In the genomic region with DNA sequence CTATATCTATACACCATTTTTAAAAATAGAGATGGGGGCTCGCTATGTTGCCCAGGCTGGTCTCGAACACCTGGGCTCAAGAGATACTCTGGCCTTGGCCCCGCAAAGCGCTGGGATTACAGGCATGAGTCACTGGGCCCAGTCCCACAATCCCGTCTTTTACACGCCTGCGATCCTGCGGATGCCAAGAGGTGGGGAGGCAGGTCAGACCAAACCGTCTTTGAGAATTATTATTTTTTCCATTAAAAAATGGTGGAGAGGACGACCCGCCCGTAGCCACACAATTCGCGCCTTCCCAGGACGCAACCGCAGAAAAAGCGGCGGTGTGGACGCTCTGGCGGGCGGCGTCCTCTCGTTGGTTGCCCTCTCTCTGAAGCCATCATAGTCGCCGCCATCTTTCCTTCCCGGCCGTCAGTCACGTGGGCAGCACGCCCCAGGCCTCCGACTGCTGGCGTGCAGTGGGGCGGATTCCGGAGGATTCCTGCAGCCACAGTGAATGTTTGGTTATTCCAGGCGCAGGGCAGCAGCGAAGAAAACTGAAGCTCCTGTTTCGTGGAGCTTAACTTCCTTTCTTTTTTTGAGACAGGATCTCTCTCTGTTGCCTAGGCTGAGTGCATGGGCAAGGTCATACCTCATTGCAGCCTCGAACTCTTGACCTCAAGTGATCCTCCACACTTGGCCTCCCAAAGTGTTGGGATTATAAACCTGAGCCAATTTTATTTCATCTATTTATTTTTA, we compare ENCODE assay signal across 7 cellular contexts. TPM values are rescaled to one million over a fixed set of nuclear protein-coding genes. Genes with fewer than 3 reads are reported as not detected.
DNase-seq lines count a peak whose midpoint lies in the region; ATAC-seq and TF ChIP-seq lines count a peak whose summit lies in the region.

No MANE protein-coding gene starts in this region.

- CTCF ChIA-PET in IMR-90 (lab: Yijun Ruan, JAX), result no interaction called here

- ATAC-seq in IMR-90 (ENCODE audit: low read depth), result peak; percentile 100
- ATAC-seq in activated naive CD4-positive, alpha-beta T cell treated with anti-CD3 and anti-CD28 coated beads, Interleukin-2, amount 50 U/mL, for 72 hours, result peak; percentile 83 to 94

- H3K18ac ChIP-seq in IMR-90 (ENCODE audit: low read depth, low read length), result peak overlapping the region; percentile 77

- H3K27me3 ChIP-seq in IMR-90 (ENCODE audit: control insufficient read depth, insufficient read depth, low read length), result no peaks in the 10 kb centered on the region

- H3K27ac ChIP-seq in IMR-90 (ENCODE audit: insufficient read depth, low read length) (peak overlapping the region; percentile 87), substantia nigra (ENCODE audit: low read depth, low read length, poor library complexity, severe bottlenecking) (peak overlapping the region; percentile 80)

- dilution Hi-C loops in IMR-90 (cut with HindIII; ENCODE audit: low sequenced_read_pairs, unreplicated experiment), result no loop called here

- 5% methylated on average over 20 of the region's 37 CpGs; no CpG with 5 or more reads in 1 of the 2 experiments for WGBS in IMR-90 (ENCODE audit: extremely low coverage in 2 of 2, insufficient read length in 1 of 2), 2 experiments

- peak overlapping the region; percentile 81 for H3K56ac ChIP-seq in IMR-90 (ENCODE audit: extremely low read depth, insufficient read depth, low read length)

- H2AK5ac ChIP-seq in IMR-90 (ENCODE audit: low read depth, low read length), result peak overlapping the region; percentile 83

- peak overlapping the region; percentile 98 for H3K14ac ChIP-seq in IMR-90 (replicated peaks; ENCODE audit: low read depth, low read length)

- H3K79me1 ChIP-seq in IMR-90 (ENCODE audit: low read depth in 1 of 2, low read length in 2 of 2), result no peaks in the 10 kb centered on the region; a peak in 1 of 4 replicates

- POLR2A ChIA-PET in IMR-90 (lab: Charles Lee; ENCODE audit: unreplicated experiment), result no interaction called here

- in situ Hi-C loops in GM18951 (cut with MboI; ENCODE audit: low sequenced_read_pairs, unreplicated experiment), result no loop called here
- in situ Hi-C loops in IMR-90 (cut with MboI; ENCODE audit: low sequenced_read_pairs), result no loop called here
- in situ Hi-C loops in SK-MEL-5 (cut with HindIII; ENCODE audit: low pct_unique_long_range_greater_than_20kb, low sequenced_read_pairs), result no loop called here

- H2BK5ac ChIP-seq in IMR-90 (ENCODE audit: low read depth, low read length, poor library complexity, severe bottlenecking), result peak overlapping the region; percentile 92

- H4K5ac ChIP-seq in IMR-90 (ENCODE audit: low read depth, low read length), result peak overlapping the region; percentile 96

- H2BK15ac ChIP-seq in IMR-90 (ENCODE audit: low read depth, low read length), result no peak overlapping the region; the same call in 2 of the 3 replicates

- peak overlapping the region; percentile 93 for H4K91ac ChIP-seq in IMR-90 (ENCODE audit: insufficient read depth, low read depth, low read length)

- intact Hi-C loops in IMR-90 (cut with micrococcal nuclease), result loop anchor here (2.0 to 10.0 kb wide), 3 partner anchors 30 to 252 kb away; a partner anchor contains a TSS

- no peaks in the 10 kb centered on the region; the same call in 1 of the 2 replicates for H3K9me1 ChIP-seq in IMR-90 (ENCODE audit: insufficient read depth, low read length)

- DNase-seq in IMR-90 (peak; percentile 90), SK-MEL-5 (ENCODE audit: low read depth, low spot score) (peak; percentile 96), glomerular visceral epithelial cell (ENCODE audit: extremely low spot score) (peak; percentile 82), occipital lobe (lab: John Stamatoyannopoulos, UW) (peak; percentile 79), substantia nigra (lab: John Stamatoyannopoulos, UW) (peak; percentile 36 to 92 (median 84))
- peak; percentile 65 to 66 for DNase-seq in activated naive CD4-positive, alpha-beta T cell treated with anti-CD3 and anti-CD28 coated beads, Interleukin-2, amount 50 U/mL, for 72 hours (ENCODE audit: low spot score in 2 of 2)

- H2AFZ ChIP-seq in IMR-90 (replicated peaks; ENCODE audit: low read length, poor library complexity), result peak overlapping the region; percentile 91

- peak overlapping the region; percentile 95 to 99 for H4K8ac ChIP-seq in IMR-90 (ENCODE audit: low read depth in 2 of 2, low read length in 2 of 2)

- H4K20me1 ChIP-seq in IMR-90 (ENCODE audit: insufficient read depth, low read length), result no peaks in the 10 kb centered on the region

- no peaks in the 10 kb centered on the region for H3K9me3 Mint-ChIP-seq in activated naive CD4-positive, alpha-beta T cell treated with anti-CD3 and anti-CD28 coated beads, Interleukin-2, amount 50 U/mL, for 72 hours

- TF ChIP-seq RAD21 in IMR-90 (IDR thresholded peaks at IDR 0.05; ENCODE audit: low read length), result no peak

- H3K4ac ChIP-seq in IMR-90 (ENCODE audit: low read depth, low read length), result peak overlapping the region; percentile 97

- H2BK120ac ChIP-seq in IMR-90 (ENCODE audit: low read depth, low read length), result peak overlapping the region; percentile 48

- no TSS peak for BruUV-seq in IMR-90 (replicated peaks; lab: Mats Ljungman, UMichigan)

- TF ChIP-seq POLR2A in GM18951 (IDR thresholded peaks at IDR 0.05; ENCODE audit: extremely low read depth, insufficient read depth, insufficient read length) (peak; percentile 64), IMR-90 (IDR thresholded peaks at IDR 0.05; ENCODE audit: low read depth, low read length) (no peak)

- H3K4me3 ChIP-seq in IMR-90 (ENCODE audit: insufficient read depth, low read depth, low read length), result peak overlapping the region; percentile 33

- peak overlapping the region; percentile 53; the same call in 1 of the 2 replicates for H2BK20ac ChIP-seq in IMR-90 (ENCODE audit: low read depth, low read length)

- peak overlapping the region; percentile 50 to 74 for H3K27ac Mint-ChIP-seq in activated naive CD4-positive, alpha-beta T cell treated with anti-CD3 and anti-CD28 coated beads, Interleukin-2, amount 50 U/mL, for 72 hours

- H3K36me3 Mint-ChIP-seq in activated naive CD4-positive, alpha-beta T cell treated with anti-CD3 and anti-CD28 coated beads, Interleukin-2, amount 50 U/mL, for 72 hours, result no peaks in the 10 kb centered on the region

- no peaks in the 10 kb centered on the region for H3K4me1 ChIP-seq in IMR-90 (ENCODE audit: control insufficient read depth, insufficient read depth, low read length)

- no peaks in the 10 kb centered on the region for H3K36me3 ChIP-seq in IMR-90 (ENCODE audit: control insufficient read depth, insufficient read depth, low read length)

- peak overlapping the region; percentile 88 for H2AK9ac ChIP-seq in IMR-90 (replicated peaks; ENCODE audit: low read depth, low read length, poor library complexity)

- peak overlapping the region; percentile 82 for H3K4me2 ChIP-seq in IMR-90 (ENCODE audit: low read depth, low read length)

- peak overlapping the region; percentile 71 for H3K9ac ChIP-seq in IMR-90 (ENCODE audit: low read depth, low read length)

- no peaks in the 10 kb centered on the region for H3K9me3 ChIP-seq in IMR-90 (ENCODE audit: control insufficient read depth, insufficient read depth, low read length)

- no peak for TF ChIP-seq CTCF in IMR-90 (conservative IDR thresholded peaks at IDR 0.05; ENCODE audit: low read depth, low read length)

- peak overlapping the region; percentile 93 for H3K23ac ChIP-seq in IMR-90 (ENCODE audit: low read depth, low read length)

RNA-seq across cellular contexts. Expression of a gene that starts 9.9 kb away (rescaled TPM):
- total RNA-seq in IMR-90 (2012; rRNA removed) (35.0 and 36.4 TPM in 2 replicates), occipital lobe (8.4 TPM)
- polyA plus RNA-seq in IMR-90 (2012; rRNA removed), result 34.5 and 35.0 TPM in 2 replicates
- polyA plus RNA-seq in IMR-90 (2012; cell fraction: cytosol; rRNA removed), result 21.0 and 41.2 TPM in 2 replicates
- 49.9 and 59.2 TPM in 2 replicates for polyA plus RNA-seq in IMR-90 (2012; cell fraction: nucleus; rRNA removed; ENCODE audit: low replicate concordance)
- total RNA-seq in SK-MEL-5 (2014; rRNA removed; shearing (Covaris generic)), result 37.3 and 45.2 TPM in 2 replicates
- 48.3 and 61.3 TPM in 2 replicates for polyA plus RNA-seq in SK-MEL-5 (2015; cell fraction: cytosol; rRNA removed)
- 49.8 and 54.2 TPM in 2 replicates for polyA plus RNA-seq in SK-MEL-5 (2015; cell fraction: nucleus; rRNA removed)
- 10 to 100 TPM in 1 of 2 donors, 1 to 10 TPM in 1; 3.7 to 11.1 TPM for total RNA-seq in activated naive CD4-positive, alpha-beta T cell treated with anti-CD3 and anti-CD28 coated beads, Interleukin-2, amount 50 U/mL, for 72 hours

RNA-seq across cellular contexts. Expression of a gene that starts 15.2 kb away (rescaled TPM):
- total RNA-seq in IMR-90 (2012; rRNA removed), result 3.3 and 4.5 TPM in 2 replicates
- polyA plus RNA-seq in IMR-90 (2012; rRNA removed), result 16.2 and 17.7 TPM in 2 replicates
- polyA plus RNA-seq in IMR-90 (2012; cell fraction: cytosol; rRNA removed), result 11.9 and 20.8 TPM in 2 replicates
- 49.4 and 99.1 TPM in 2 replicates for polyA plus RNA-seq in IMR-90 (2012; cell fraction: nucleus; rRNA removed; ENCODE audit: low replicate concordance)
- 13.1 and 16.6 TPM in 2 replicates for total RNA-seq in SK-MEL-5 (2014; rRNA removed; shearing (Covaris generic))
- polyA plus RNA-seq in SK-MEL-5 (2015; cell fraction: cytosol; rRNA removed), result 25.1 and 30.9 TPM in 2 replicates
- polyA plus RNA-seq in SK-MEL-5 (2015; cell fraction: nucleus; rRNA removed), result 119 and 144 TPM in 2 replicates
- total RNA-seq in activated naive CD4-positive, alpha-beta T cell treated with anti-CD3 and anti-CD28 coated beads, Interleukin-2, amount 50 U/mL, for 72 hours, result 10 to 100 TPM; 16.7 to 27.7 TPM
- total RNA-seq in occipital lobe, result 30.1 TPM

RNA-seq across cellular contexts. Expression of a gene that starts 29.9 kb away (rescaled TPM):
- total RNA-seq in IMR-90 (2012; rRNA removed), result 36.4 and 39.2 TPM in 2 replicates
- 72.3 and 89.0 TPM in 2 replicates for polyA plus RNA-seq in IMR-90 (2012; rRNA removed)
- polyA plus RNA-seq in IMR-90 (2012; cell fraction: cytosol; rRNA removed), result 76.7 and 146 TPM in 2 replicates
- 158 and 235 TPM in 2 replicates for polyA plus RNA-seq in IMR-90 (2012; cell fraction: nucleus; rRNA removed; ENCODE audit: low replicate concordance)
- total RNA-seq in SK-MEL-5 (2014; rRNA removed; shearing (Covaris generic)), result 107 and 109 TPM in 2 replicates
- 117 and 129 TPM in 2 replicates for polyA plus RNA-seq in SK-MEL-5 (2015; cell fraction: cytosol; rRNA removed)
- 166 and 196 TPM in 2 replicates for polyA plus RNA-seq in SK-MEL-5 (2015; cell fraction: nucleus; rRNA removed)
- total RNA-seq in activated naive CD4-positive, alpha-beta T cell treated with anti-CD3 and anti-CD28 coated beads, Interleukin-2, amount 50 U/mL, for 72 hours, result 10 to 100 TPM; 34.4 to 39.2 TPM
- 5.8 TPM for total RNA-seq in occipital lobe

RNA-seq across cellular contexts. Expression of a gene that starts 37.6 kb away (rescaled TPM):
- total RNA-seq in IMR-90 (2012; rRNA removed) (41.4 and 45.3 TPM in 2 replicates), occipital lobe (29.5 TPM)
- polyA plus RNA-seq in IMR-90 (2012; rRNA removed), result 89.5 and 93.5 TPM in 2 replicates
- 44.1 and 48.9 TPM in 2 replicates for polyA plus RNA-seq in IMR-90 (2012; cell fraction: cytosol; rRNA removed)
- 362 and 444 TPM in 2 replicates for polyA plus RNA-seq in IMR-90 (2012; cell fraction: nucleus; rRNA removed; ENCODE audit: low replicate concordance)
- total RNA-seq in SK-MEL-5 (2014; rRNA removed; shearing (Covaris generic)), result 42.2 and 49.8 TPM in 2 replicates
- 107 and 113 TPM in 2 replicates for polyA plus RNA-seq in SK-MEL-5 (2015; cell fraction: cytosol; rRNA removed)
- polyA plus RNA-seq in SK-MEL-5 (2015; cell fraction: nucleus; rRNA removed), result 655 and 710 TPM in 2 replicates
- total RNA-seq in activated naive CD4-positive, alpha-beta T cell treated with anti-CD3 and anti-CD28 coated beads, Interleukin-2, amount 50 U/mL, for 72 hours, result 100 to 1,000 TPM; 205 to 242 TPM

RNA-seq across cellular contexts. Expression of a gene that starts 52.2 kb away (rescaled TPM):
- total RNA-seq in IMR-90 (2012; rRNA removed) (0.28 and 0.36 TPM in 2 replicates), occipital lobe (2.5 TPM)
- 1.0 TPM in 2 replicates for polyA plus RNA-seq in IMR-90 (2012; rRNA removed)
- polyA plus RNA-seq in IMR-90 (2012; cell fraction: cytosol; rRNA removed), result 2.0 and 2.5 TPM in 2 replicates
- 0.70 and 3.1 TPM in 2 replicates for polyA plus RNA-seq in IMR-90 (2012; cell fraction: nucleus; rRNA removed; ENCODE audit: low replicate concordance)
- 14.2 and 14.5 TPM in 2 replicates for total RNA-seq in SK-MEL-5 (2014; rRNA removed; shearing (Covaris generic))
- 12.0 and 13.0 TPM in 2 replicates for polyA plus RNA-seq in SK-MEL-5 (2015; cell fraction: cytosol; rRNA removed)
- polyA plus RNA-seq in SK-MEL-5 (2015; cell fraction: nucleus; rRNA removed), result 13.5 and 24.4 TPM in 2 replicates
- 1 to 10 TPM in 1 of 2 donors, under 1 TPM in 1; 0.77 to 2.4 TPM for total RNA-seq in activated naive CD4-positive, alpha-beta T cell treated with anti-CD3 and anti-CD28 coated beads, Interleukin-2, amount 50 U/mL, for 72 hours

Comparison
In these comparisons a context has a peak if more than half of its experiments do, and no peak if none do; other contexts are left out.
1. Peak in every context shown above with its lines: DNase-seq, ATAC-seq, H3K4me3 ChIP-seq and H3K27ac ChIP-seq.